29 cellular contexts compared by ENCODE assay signal in the genomic region with DNA sequence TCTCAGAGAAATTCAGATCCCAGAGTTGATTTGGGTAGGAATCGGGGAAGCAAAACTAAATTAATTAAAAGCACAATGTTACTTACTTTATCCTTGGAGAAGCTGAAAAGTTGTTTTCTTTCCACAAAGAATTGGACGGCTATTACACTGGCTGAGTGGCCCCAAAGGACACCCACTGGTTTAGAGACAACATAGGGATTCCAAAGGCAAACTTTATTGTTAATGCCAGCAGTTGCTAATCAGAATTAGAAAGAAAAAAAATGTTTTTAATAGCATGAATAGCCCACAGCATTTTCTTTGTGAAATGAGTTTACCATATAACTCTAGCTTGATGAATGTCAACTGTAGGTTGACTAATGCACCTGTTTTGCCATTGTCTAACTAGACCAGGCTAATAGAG. TPM values are rescaled to one million over a fixed set of nuclear protein-coding genes. Genes with fewer than 3 reads are reported as not detected.
"Had no signal": no experiment of that assay in that cellular context is flagged by ENCODE, and none has a peak within 500 bp of the region (broad histone marks: within the 10 kb centered on the region; RNA-seq: fewer than 3 reads in every experiment).

No MANE protein-coding gene starts in this region.

- H3K9me3 ChIP-seq: adrenal gland, ascending aorta, body of pancreas had no signal

- H3K27ac ChIP-seq: adrenal gland, ascending aorta, body of pancreas, SK-N-MC, VCaP had no signal

- H3K4me3 ChIP-seq: adrenal gland, ascending aorta, body of pancreas, SK-N-MC had no signal

- H3K27ac Mint-ChIP-seq: activated CD4-positive, alpha-beta T cell treated with anti-CD3 and anti-CD28 coated beads for 36 hours; activated CD8-positive, alpha-beta T cell treated with anti-CD3 and anti-CD28 coated beads for 36 hours; activated naive CD8-positive, alpha-beta T cell treated with anti-CD3 and anti-CD28 coated beads, Interleukin-2, amount 10 ng/mL, durations not matched to agents 7 days and 5 days; activated T-cell treated with anti-CD3 and anti-CD28 coated beads, Interleukin-2, amount 50 U/mL, for 72 hours; activated T-helper 2 cell treated with anti-CD3 and anti-CD28 coated beads, Interferon-gamma antibody, Interleukin-2, Interleukin-4, amounts not matched to agents 10 μg/mL and 5 μg/mL and 100 μg/mL, durations not matched to agents 14 hours and 24 hours and 36 hours had no signal

- H3K4me3 Mint-ChIP-seq: activated CD4-positive, alpha-beta T cell treated with anti-CD3 and anti-CD28 coated beads for 36 hours; activated CD8-positive, alpha-beta T cell treated with anti-CD3 and anti-CD28 coated beads for 36 hours; activated naive CD8-positive, alpha-beta T cell treated with anti-CD3 and anti-CD28 coated beads, Interleukin-2, amount 10 ng/mL, durations not matched to agents 7 days and 5 days; activated T-cell treated with anti-CD3 and anti-CD28 coated beads, Interleukin-2, amount 50 U/mL, for 72 hours had no signal

- DNase-seq: activated CD4-positive, alpha-beta T cell treated with anti-CD3 and anti-CD28 coated beads for 36 hours; activated CD4-positive, alpha-beta T cell treated with anti-CD3 and anti-CD28 coated beads, Interleukin-2, amount 50 U/mL, for 1 hour; activated CD8-positive, alpha-beta memory T cell treated with anti-CD3 and anti-CD28 coated beads, Interleukin-2, amount 50 U/mL, for 4 hours; activated CD8-positive, alpha-beta T cell treated with anti-CD3 and anti-CD28 coated beads for 36 hours; activated gamma-delta T cell treated with Interleukin-2 at 50 U/mL for 16 hours; activated naive CD4-positive, alpha-beta T cell treated with anti-CD3 and anti-CD28 coated beads, Interleukin-2, amount 50 U/mL, for 16 hours; activated naive CD8-positive, alpha-beta T cell treated with anti-CD3 and anti-CD28 coated beads, Interleukin-2, amount 10 ng/mL, durations not matched to agents 7 days and 5 days; activated T-cell treated with anti-CD3 and anti-CD28 coated beads, Interleukin-2, amount 50 U/mL, for 72 hours; adrenal gland; body of pancreas; central memory CD4-positive, alpha-beta T cell; Kasumi-1; KBM-7; NCI-H1105 treated with DMSO at 0.1 percent for 48 hours; NCI-H1436 treated with DMSO at 0.1 percent for 48 hours; NCI-H2029 treated with DMSO at 0.1 percent for 48 hours; NCI-H345; NCI-H510A; NCI-H526 treated with DMSO at 0.1 percent for 48 hours; NK-92 treated with Interleukin-12 subunit alpha and Interleukin-12 subunit beta, amount 100 ng/mL, for 24 hours; OCI-M1; RPMI8226; T-helper 1 cell had no signal

- H3K4me1 ChIP-seq: adrenal gland, ascending aorta, body of pancreas had no signal

- H3K36me3 Mint-ChIP-seq: activated naive CD8-positive, alpha-beta T cell treated with anti-CD3 and anti-CD28 coated beads, Interleukin-2, amount 10 ng/mL, durations not matched to agents 7 days and 5 days had no signal

- ATAC-seq: activated CD4-positive, alpha-beta T cell treated with anti-CD3 and anti-CD28 coated beads for 36 hours; activated CD8-positive, alpha-beta T cell treated with anti-CD3 and anti-CD28 coated beads for 36 hours; activated T-cell treated with anti-CD3 and anti-CD28 coated beads, Interleukin-2, amount 50 U/mL, for 72 hours; body of pancreas; Panc1; Right ventricle myocardium inferior had no signal

- H3K4me1 Mint-ChIP-seq: activated CD4-positive, alpha-beta T cell treated with anti-CD3 and anti-CD28 coated beads for 36 hours; activated naive CD8-positive, alpha-beta T cell treated with anti-CD3 and anti-CD28 coated beads, Interleukin-2, amount 10 ng/mL, durations not matched to agents 7 days and 5 days had no signal

- H3K27me3 ChIP-seq: adrenal gland, ascending aorta, body of pancreas had no signal

- H3K27me3 Mint-ChIP-seq: activated naive CD8-positive, alpha-beta T cell treated with anti-CD3 and anti-CD28 coated beads, Interleukin-2, amount 10 ng/mL, durations not matched to agents 7 days and 5 days had no signal

- H3K36me3 ChIP-seq: adrenal gland, ascending aorta had no signal

- H3K9me3 Mint-ChIP-seq: activated CD8-positive, alpha-beta T cell treated with anti-CD3 and anti-CD28 coated beads for 36 hours; activated naive CD8-positive, alpha-beta T cell treated with anti-CD3 and anti-CD28 coated beads, Interleukin-2, amount 10 ng/mL, durations not matched to agents 7 days and 5 days; activated T-cell treated with anti-CD3 and anti-CD28 coated beads, Interleukin-2, amount 50 U/mL, for 72 hours; activated T-helper 2 cell treated with anti-CD3 and anti-CD28 coated beads, Interferon-gamma antibody, Interleukin-2, Interleukin-4, amounts not matched to agents 10 μg/mL and 5 μg/mL and 100 μg/mL, durations not matched to agents 14 hours and 24 hours and 36 hours had no signal

RNA-seq across cellular contexts. Expression of a gene that starts 51.7 kb away (rescaled TPM):
- total RNA-seq: activated CD4-positive, alpha-beta T cell treated with anti-CD3 and anti-CD28 coated beads for 36 hours; activated T-helper 2 cell treated with anti-CD3 and anti-CD28 coated beads, Interferon-gamma antibody, Interleukin-2, Interleukin-4, amounts not matched to agents 10 μg/mL and 5 μg/mL and 100 μg/mL, durations not matched to agents 14 hours and 24 hours and 36 hours; ascending aorta had no signal
